In the genomic region with DNA sequence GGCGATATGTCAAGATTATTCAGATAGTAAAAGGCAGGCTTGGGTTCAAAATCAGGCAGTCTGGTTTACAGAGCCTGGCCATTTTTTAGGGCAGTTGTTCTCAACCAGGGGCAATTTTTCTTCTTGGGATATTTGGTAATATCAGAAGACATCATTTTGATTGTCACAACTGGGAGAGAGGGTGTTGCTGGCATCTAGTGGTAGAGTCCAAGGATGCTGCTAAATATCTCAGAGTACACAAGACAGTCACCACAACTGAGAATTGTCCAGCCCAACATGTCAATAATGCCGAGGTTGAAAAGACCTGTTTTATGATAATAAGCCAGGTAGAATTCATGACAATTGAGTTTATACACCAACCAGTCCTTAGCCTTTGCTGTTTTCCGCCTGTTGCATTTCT, we compare ENCODE assay signal across 20 cellular contexts.
DNase-seq lines count a peak whose midpoint lies in the region; ATAC-seq and TF ChIP-seq lines count a peak whose summit lies in the region.
"Had no signal": no experiment of that assay in that cellular context is flagged by ENCODE, and none has a peak within 500 bp of the region (broad histone marks: within the 10 kb centered on the region; RNA-seq: fewer than 3 reads in every experiment).

No MANE protein-coding gene starts in this region.

- no peaks in the 10 kb centered on the region for H3K9me3 Mint-ChIP-seq in neural progenitor cell
- H3K9me3 Mint-ChIP-seq: activated naive CD8-positive, alpha-beta T cell treated with anti-CD3 and anti-CD28 coated beads for 36 hours had no signal

- no peaks in the 10 kb centered on the region for H3K36me3 Mint-ChIP-seq in neural progenitor cell
- H3K36me3 Mint-ChIP-seq: activated naive CD8-positive, alpha-beta T cell treated with anti-CD3 and anti-CD28 coated beads for 36 hours; stimulated activated naive B cell treated with anti-CD40 and anti-IgM and Interleukin-4, amounts not matched to agents 10 μg/mL and 1 μg/mL and 100 μg/mL, for 72 hours had no signal

- no peak overlapping the region for H3K9ac ChIP-seq in neural progenitor cell

- H3K27ac Mint-ChIP-seq in neural progenitor cell, result no peak overlapping the region
- H3K27ac Mint-ChIP-seq: activated naive CD8-positive, alpha-beta T cell treated with anti-CD3 and anti-CD28 coated beads for 36 hours; stimulated activated naive B cell treated with anti-CD40 and anti-IgM and Interleukin-4, amounts not matched to agents 10 μg/mL and 1 μg/mL and 100 μg/mL, for 72 hours had no signal

- H3K27me3 ChIP-seq in WERI-Rb-1 (ENCODE audit: insufficient read depth, low read depth, severe bottlenecking) (no peaks in the 10 kb centered on the region), neural progenitor cell (no peaks in the 10 kb centered on the region), tibial artery (peaks cover 0 to 2% of the 10 kb centered on the region in 2 donors), osteoblast (ENCODE audit: insufficient read depth, low read length) (no peaks in the 10 kb centered on the region)
- H3K27me3 ChIP-seq: colonic mucosa, right atrium auricular region, thyroid gland had no signal

- H3K27ac ChIP-seq in WERI-Rb-1 (no peak overlapping the region), neural progenitor cell (no peak overlapping the region), tibial artery (no peak overlapping the region), osteoblast (ENCODE audit: low read depth, low read length) (no peak overlapping the region)
- H3K27ac ChIP-seq: colonic mucosa, right atrium auricular region, thyroid gland had no signal

- DNase-seq in NB4 (ENCODE audit: low read depth) (peak; percentile 1), WERI-Rb-1 (no peak), neural progenitor cell (ENCODE audit: low spot score) (no peak), tibial artery (no peak), osteoblast (ENCODE audit: insufficient read length, low spot score, missing footprints) (no peak)
- DNase-seq: activated CD4-positive, alpha-beta T cell treated with anti-CD3 and anti-CD28 coated beads for 4 hours; activated naive CD8-positive, alpha-beta T cell treated with anti-CD3 and anti-CD28 coated beads for 36 hours; colonic mucosa; DMS 273 treated with DMSO at 0.1 percent for 48 hours; foreskin melanocyte; hippocampal formation; NCI-H1048; NCI-H2081 treated with DMSO at 0.1 percent for 48 hours; stimulated activated naive B cell treated with anti-CD40 and anti-IgM and Interleukin-4, amounts not matched to agents 10 μg/mL and 1 μg/mL and 100 μg/mL, for 72 hours; thyroid gland had no signal

- H3K79me2 ChIP-seq in neural progenitor cell (ENCODE audit: low read depth), result no peaks in the 10 kb centered on the region
- no peaks in the 10 kb centered on the region for H3K79me2 ChIP-seq in osteoblast (ENCODE audit: insufficient read depth, low read length)

- H3K9me3 ChIP-seq in WERI-Rb-1 (ENCODE audit: severe bottlenecking), result no peaks in the 10 kb centered on the region
- no peaks in the 10 kb centered on the region for H3K9me3 ChIP-seq in neural progenitor cell (ENCODE audit: low read depth)
- H3K9me3 ChIP-seq in tibial artery, result no peaks in the 10 kb centered on the region
- no peaks in the 10 kb centered on the region for H3K9me3 ChIP-seq in osteoblast (ENCODE audit: low read depth, low read length)
- H3K9me3 ChIP-seq: colonic mucosa, thyroid gland had no signal

- H3K27me3 Mint-ChIP-seq in neural progenitor cell (ENCODE audit: insufficient read depth, low read depth), result no peaks in the 10 kb centered on the region

- no peak overlapping the region for H3K4me3 Mint-ChIP-seq in neural progenitor cell
- H3K4me3 Mint-ChIP-seq: activated naive CD8-positive, alpha-beta T cell treated with anti-CD3 and anti-CD28 coated beads for 36 hours; stimulated activated naive B cell treated with anti-CD40 and anti-IgM and Interleukin-4, amounts not matched to agents 10 μg/mL and 1 μg/mL and 100 μg/mL, for 72 hours had no signal

- H3K4me2 ChIP-seq in neural progenitor cell (no peak overlapping the region), osteoblast (ENCODE audit: insufficient read depth, low read length) (no peak overlapping the region)

- peaks cover 3% of the 10 kb centered on the region for H3F3A ChIP-seq in neural progenitor cell (ENCODE audit: low read depth)

- TF ChIP-seq CTCF in GM12872 (IDR thresholded peaks at IDR 0.05; ENCODE audit: insufficient read depth, low read depth, low read length) (0 out of 3 replicates have a peak, but pooled peaks have one; percentile 13), NB4 (IDR thresholded peaks at IDR 0.05; ENCODE audit: low read depth, low read length) (no peak), WERI-Rb-1 (IDR thresholded peaks at IDR 0.05; ENCODE audit: low read depth, low read length) (0 out of 2 replicates have a peak, but pooled peaks have one; percentile 19), neural progenitor cell (IDR thresholded peaks at IDR 0.05) (peak; percentile 26), tibial artery (IDR thresholded peaks at IDR 0.05) (no peak), osteoblast (IDR thresholded peaks at IDR 0.05; ENCODE audit: extremely low read depth, low read depth, low read length) (no peak)

- H3K36me3 ChIP-seq in WERI-Rb-1, result no peaks in the 10 kb centered on the region
- H3K36me3 ChIP-seq in neural progenitor cell, result no peaks in the 10 kb centered on the region
- no peaks in the 10 kb centered on the region for H3K36me3 ChIP-seq in tibial artery
- H3K36me3 ChIP-seq in osteoblast (ENCODE audit: insufficient read depth, low read length), result no peaks in the 10 kb centered on the region
- H3K36me3 ChIP-seq: colonic mucosa, right atrium auricular region, thyroid gland had no signal

- H2AFZ ChIP-seq in neural progenitor cell (replicated peaks), result no peak overlapping the region
- no peak overlapping the region for H2AFZ ChIP-seq in osteoblast (ENCODE audit: low read length)

- no peak for ATAC-seq in GM21786 (IDR thresholded peaks at IDR 0.05; ENCODE audit: unreplicated experiment)
- ATAC-seq: K562; stimulated activated naive B cell treated with anti-CD40 and anti-IgM and Interleukin-4, amounts not matched to agents 10 μg/mL and 1 μg/mL and 100 μg/mL, for 72 hours had no signal

- peaks cover 9% of the 10 kb centered on the region for H3K4me1 ChIP-seq in neural progenitor cell
- no peaks in the 10 kb centered on the region for H3K4me1 ChIP-seq in tibial artery
- no peaks in the 10 kb centered on the region for H3K4me1 ChIP-seq in osteoblast (ENCODE audit: insufficient read depth, low read length)
- H3K4me1 ChIP-seq: colonic mucosa, right atrium auricular region, thyroid gland had no signal

- no peak overlapping the region for H3K4me3 ChIP-seq in NB4 (ENCODE audit: low read depth, low read length)
- no peak overlapping the region for H3K4me3 ChIP-seq in WERI-Rb-1 (ENCODE audit: low read depth, low read length)
- H3K4me3 ChIP-seq in neural progenitor cell, result no peak overlapping the region
- no peak overlapping the region for H3K4me3 ChIP-seq in tibial artery
- no peak overlapping the region for H3K4me3 ChIP-seq in osteoblast (ENCODE audit: insufficient read depth, low read length)
- H3K4me3 ChIP-seq: colonic mucosa, K562, lung, right atrium auricular region, thyroid gland had no signal

- TF ChIP-seq POLR2A in NB4 (IDR thresholded peaks at IDR 0.05; ENCODE audit: extremely low read depth, insufficient read length), result no peak

- intact Hi-C loops in tibial artery (cut with DNase I; ENCODE audit: low total_unique reads), result no loop called here

- H3K4me1 Mint-ChIP-seq in neural progenitor cell, result peaks cover 2% of the 10 kb centered on the region
- H3K4me1 Mint-ChIP-seq: activated naive CD8-positive, alpha-beta T cell treated with anti-CD3 and anti-CD28 coated beads for 36 hours; stimulated activated naive B cell treated with anti-CD40 and anti-IgM and Interleukin-4, amounts not matched to agents 10 μg/mL and 1 μg/mL and 100 μg/mL, for 72 hours had no signal

- H4K20me1 ChIP-seq in neural progenitor cell (ENCODE audit: low read depth) (no peaks in the 10 kb centered on the region), osteoblast (ENCODE audit: insufficient read depth, low read length) (no peaks in the 10 kb centered on the region)

Comparison
In these comparisons a context has a peak if more than half of its experiments do, and no peak if none do; other contexts are left out.
1. CTCF ChIP-seq: peak in GM12872 (single experiment), WERI-Rb-1 (single experiment) and neural progenitor cell (single experiment); none in NB4 (single experiment), tibial artery (0 of 2) and osteoblast (single experiment).